ENCODE assay signal across 1 cellular context in the genomic region with DNA sequence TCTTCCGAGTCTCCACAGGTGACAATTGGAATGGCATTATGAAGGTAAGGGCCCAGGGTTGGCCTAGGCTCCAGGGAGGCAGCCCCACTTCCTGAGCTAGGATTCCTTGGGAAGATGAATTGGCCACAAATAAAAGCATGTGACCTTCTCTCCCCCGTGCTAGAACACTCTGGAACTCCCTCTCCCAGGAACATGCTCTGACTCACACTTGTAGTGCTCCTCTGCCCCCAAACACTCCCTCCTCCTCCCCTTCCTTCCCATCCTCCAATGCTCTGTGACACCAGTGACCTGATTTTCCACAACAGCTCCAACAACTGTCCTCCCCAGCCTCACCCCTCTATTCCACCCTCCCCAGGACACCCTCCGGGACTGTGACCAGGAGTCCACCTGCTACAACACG.
A peak's percentile ranks its signal among the peaks of the same experiment; 100 is the strongest.
TF ChIP-seq lines count a peak whose summit lies in the region.

No MANE protein-coding gene starts in this region.

TF ChIP-seq in K562, 482 proteins besides CTCF, POLR2A, EP300 and RAD21 (continued from another document and continues in another):
- TF ChIP-seq CEBPG (CRISPR knock-in tag; IDR thresholded peaks at IDR 0.05), result no peak
- no peak for TF ChIP-seq CEBPG (tag; conservative IDR thresholded peaks at IDR 0.05 in 1 of 2, IDR thresholded peaks at IDR 0.05 in 1 of 2)
- TF ChIP-seq, protein P1, sequence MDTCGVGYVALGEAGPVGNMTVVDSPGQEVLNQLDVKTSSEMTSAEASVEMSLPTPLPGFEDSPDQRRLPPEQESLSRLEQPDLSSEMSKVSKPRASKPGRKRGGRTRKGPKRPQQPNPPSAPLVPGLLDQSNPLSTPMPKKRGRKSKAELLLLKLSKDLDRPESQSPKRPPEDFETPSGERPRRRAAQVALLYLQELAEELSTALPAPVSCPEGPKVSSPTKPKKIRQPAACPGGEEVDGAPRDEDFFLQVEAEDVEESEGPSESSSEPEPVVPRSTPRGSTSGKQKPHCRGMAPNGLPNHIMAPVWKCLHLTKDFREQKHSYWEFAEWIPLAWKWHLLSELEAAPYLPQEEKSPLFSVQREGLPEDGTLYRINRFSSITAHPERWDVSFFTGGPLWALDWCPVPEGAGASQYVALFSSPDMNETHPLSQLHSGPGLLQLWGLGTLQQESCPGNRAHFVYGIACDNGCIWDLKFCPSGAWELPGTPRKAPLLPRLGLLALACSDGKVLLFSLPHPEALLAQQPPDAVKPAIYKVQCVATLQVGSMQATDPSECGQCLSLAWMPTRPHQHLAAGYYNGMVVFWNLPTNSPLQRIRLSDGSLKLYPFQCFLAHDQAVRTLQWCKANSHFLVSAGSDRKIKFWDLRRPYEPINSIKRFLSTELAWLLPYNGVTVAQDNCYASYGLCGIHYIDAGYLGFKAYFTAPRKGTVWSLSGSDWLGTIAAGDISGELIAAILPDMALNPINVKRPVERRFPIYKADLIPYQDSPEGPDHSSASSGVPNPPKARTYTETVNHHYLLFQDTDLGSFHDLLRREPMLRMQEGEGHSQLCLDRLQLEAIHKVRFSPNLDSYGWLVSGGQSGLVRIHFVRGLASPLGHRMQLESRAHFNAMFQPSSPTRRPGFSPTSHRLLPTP (IDR thresholded peaks at IDR 0.05; ENCODE audit: borderline replicate concordance, extremely low read depth, insufficient read length), result no peak
- TF ChIP-seq, protein P2, sequence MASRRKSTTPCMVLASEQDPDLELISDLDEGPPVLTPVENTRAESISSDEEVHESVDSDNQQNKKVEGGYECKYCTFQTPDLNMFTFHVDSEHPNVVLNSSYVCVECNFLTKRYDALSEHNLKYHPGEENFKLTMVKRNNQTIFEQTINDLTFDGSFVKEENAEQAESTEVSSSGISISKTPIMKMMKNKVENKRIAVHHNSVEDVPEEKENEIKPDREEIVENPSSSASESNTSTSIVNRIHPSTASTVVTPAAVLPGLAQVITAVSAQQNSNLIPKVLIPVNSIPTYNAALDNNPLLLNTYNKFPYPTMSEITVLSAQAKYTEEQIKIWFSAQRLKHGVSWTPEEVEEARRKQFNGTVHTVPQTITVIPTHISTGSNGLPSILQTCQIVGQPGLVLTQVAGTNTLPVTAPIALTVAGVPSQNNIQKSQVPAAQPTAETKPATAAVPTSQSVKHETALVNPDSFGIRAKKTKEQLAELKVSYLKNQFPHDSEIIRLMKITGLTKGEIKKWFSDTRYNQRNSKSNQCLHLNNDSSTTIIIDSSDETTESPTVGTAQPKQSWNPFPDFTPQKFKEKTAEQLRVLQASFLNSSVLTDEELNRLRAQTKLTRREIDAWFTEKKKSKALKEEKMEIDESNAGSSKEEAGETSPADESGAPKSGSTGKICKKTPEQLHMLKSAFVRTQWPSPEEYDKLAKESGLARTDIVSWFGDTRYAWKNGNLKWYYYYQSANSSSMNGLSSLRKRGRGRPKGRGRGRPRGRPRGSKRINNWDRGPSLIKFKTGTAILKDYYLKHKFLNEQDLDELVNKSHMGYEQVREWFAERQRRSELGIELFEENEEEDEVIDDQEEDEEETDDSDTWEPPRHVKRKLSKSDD (conservative IDR thresholded peaks at IDR 0.05; ENCODE audit: low read length), result no peak
- TF ChIP-seq TAF7 (tag; IDR thresholded peaks at IDR 0.05), result no peak
- TF ChIP-seq DNMT1 (IDR thresholded peaks at IDR 0.05), result no peak
- TF ChIP-seq DPF2 (IDR thresholded peaks at IDR 0.05), result no peak
- TF ChIP-seq, protein P3, sequence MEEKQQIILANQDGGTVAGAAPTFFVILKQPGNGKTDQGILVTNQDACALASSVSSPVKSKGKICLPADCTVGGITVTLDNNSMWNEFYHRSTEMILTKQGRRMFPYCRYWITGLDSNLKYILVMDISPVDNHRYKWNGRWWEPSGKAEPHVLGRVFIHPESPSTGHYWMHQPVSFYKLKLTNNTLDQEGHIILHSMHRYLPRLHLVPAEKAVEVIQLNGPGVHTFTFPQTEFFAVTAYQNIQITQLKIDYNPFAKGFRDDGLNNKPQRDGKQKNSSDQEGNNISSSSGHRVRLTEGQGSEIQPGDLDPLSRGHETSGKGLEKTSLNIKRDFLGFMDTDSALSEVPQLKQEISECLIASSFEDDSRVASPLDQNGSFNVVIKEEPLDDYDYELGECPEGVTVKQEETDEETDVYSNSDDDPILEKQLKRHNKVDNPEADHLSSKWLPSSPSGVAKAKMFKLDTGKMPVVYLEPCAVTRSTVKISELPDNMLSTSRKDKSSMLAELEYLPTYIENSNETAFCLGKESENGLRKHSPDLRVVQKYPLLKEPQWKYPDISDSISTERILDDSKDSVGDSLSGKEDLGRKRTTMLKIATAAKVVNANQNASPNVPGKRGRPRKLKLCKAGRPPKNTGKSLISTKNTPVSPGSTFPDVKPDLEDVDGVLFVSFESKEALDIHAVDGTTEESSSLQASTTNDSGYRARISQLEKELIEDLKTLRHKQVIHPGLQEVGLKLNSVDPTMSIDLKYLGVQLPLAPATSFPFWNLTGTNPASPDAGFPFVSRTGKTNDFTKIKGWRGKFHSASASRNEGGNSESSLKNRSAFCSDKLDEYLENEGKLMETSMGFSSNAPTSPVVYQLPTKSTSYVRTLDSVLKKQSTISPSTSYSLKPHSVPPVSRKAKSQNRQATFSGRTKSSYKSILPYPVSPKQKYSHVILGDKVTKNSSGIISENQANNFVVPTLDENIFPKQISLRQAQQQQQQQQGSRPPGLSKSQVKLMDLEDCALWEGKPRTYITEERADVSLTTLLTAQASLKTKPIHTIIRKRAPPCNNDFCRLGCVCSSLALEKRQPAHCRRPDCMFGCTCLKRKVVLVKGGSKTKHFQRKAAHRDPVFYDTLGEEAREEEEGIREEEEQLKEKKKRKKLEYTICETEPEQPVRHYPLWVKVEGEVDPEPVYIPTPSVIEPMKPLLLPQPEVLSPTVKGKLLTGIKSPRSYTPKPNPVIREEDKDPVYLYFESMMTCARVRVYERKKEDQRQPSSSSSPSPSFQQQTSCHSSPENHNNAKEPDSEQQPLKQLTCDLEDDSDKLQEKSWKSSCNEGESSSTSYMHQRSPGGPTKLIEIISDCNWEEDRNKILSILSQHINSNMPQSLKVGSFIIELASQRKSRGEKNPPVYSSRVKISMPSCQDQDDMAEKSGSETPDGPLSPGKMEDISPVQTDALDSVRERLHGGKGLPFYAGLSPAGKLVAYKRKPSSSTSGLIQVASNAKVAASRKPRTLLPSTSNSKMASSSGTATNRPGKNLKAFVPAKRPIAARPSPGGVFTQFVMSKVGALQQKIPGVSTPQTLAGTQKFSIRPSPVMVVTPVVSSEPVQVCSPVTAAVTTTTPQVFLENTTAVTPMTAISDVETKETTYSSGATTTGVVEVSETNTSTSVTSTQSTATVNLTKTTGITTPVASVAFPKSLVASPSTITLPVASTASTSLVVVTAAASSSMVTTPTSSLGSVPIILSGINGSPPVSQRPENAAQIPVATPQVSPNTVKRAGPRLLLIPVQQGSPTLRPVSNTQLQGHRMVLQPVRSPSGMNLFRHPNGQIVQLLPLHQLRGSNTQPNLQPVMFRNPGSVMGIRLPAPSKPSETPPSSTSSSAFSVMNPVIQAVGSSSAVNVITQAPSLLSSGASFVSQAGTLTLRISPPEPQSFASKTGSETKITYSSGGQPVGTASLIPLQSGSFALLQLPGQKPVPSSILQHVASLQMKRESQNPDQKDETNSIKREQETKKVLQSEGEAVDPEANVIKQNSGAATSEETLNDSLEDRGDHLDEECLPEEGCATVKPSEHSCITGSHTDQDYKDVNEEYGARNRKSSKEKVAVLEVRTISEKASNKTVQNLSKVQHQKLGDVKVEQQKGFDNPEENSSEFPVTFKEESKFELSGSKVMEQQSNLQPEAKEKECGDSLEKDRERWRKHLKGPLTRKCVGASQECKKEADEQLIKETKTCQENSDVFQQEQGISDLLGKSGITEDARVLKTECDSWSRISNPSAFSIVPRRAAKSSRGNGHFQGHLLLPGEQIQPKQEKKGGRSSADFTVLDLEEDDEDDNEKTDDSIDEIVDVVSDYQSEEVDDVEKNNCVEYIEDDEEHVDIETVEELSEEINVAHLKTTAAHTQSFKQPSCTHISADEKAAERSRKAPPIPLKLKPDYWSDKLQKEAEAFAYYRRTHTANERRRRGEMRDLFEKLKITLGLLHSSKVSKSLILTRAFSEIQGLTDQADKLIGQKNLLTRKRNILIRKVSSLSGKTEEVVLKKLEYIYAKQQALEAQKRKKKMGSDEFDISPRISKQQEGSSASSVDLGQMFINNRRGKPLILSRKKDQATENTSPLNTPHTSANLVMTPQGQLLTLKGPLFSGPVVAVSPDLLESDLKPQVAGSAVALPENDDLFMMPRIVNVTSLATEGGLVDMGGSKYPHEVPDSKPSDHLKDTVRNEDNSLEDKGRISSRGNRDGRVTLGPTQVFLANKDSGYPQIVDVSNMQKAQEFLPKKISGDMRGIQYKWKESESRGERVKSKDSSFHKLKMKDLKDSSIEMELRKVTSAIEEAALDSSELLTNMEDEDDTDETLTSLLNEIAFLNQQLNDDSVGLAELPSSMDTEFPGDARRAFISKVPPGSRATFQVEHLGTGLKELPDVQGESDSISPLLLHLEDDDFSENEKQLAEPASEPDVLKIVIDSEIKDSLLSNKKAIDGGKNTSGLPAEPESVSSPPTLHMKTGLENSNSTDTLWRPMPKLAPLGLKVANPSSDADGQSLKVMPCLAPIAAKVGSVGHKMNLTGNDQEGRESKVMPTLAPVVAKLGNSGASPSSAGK (IDR thresholded peaks at IDR 0.05), result peak; percentile 34; the same call in 1 of the 2 replicates
- TF ChIP-seq HDAC1 (IDR thresholded peaks at IDR 0.05), result peak in 1 of 2 experiments; percentile 35; a peak in 1 of 4 replicates
- TF ChIP-seq, protein P4, sequence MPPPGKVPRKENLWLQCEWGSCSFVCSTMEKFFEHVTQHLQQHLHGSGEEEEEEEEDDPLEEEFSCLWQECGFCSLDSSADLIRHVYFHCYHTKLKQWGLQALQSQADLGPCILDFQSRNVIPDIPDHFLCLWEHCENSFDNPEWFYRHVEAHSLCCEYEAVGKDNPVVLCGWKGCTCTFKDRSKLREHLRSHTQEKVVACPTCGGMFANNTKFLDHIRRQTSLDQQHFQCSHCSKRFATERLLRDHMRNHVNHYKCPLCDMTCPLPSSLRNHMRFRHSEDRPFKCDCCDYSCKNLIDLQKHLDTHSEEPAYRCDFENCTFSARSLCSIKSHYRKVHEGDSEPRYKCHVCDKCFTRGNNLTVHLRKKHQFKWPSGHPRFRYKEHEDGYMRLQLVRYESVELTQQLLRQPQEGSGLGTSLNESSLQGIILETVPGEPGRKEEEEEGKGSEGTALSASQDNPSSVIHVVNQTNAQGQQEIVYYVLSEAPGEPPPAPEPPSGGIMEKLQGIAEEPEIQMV (tag; conservative IDR thresholded peaks at IDR 0.05; ENCODE audit: low read depth), result no peak
- no peak for TF ChIP-seq NR2C1 (IDR thresholded peaks at IDR 0.05)
- TF ChIP-seq NR2C1 (tag; IDR thresholded peaks at IDR 0.05), result no peak
- TF ChIP-seq ZNF583 (CRISPR knock-in tag; IDR thresholded peaks at IDR 0.05), result no peak
- TF ChIP-seq FIP1L1 (IDR thresholded peaks at IDR 0.05; ENCODE audit: low read depth, low read length, poor library complexity, severe bottlenecking), result no peak
- TF ChIP-seq MIER1 (IDR thresholded peaks at IDR 0.05; ENCODE audit: low read depth), result no peak
- TF ChIP-seq ZNF217 (CRISPR knock-in tag; IDR thresholded peaks at IDR 0.05), result no peak
- TF ChIP-seq, protein P5, sequence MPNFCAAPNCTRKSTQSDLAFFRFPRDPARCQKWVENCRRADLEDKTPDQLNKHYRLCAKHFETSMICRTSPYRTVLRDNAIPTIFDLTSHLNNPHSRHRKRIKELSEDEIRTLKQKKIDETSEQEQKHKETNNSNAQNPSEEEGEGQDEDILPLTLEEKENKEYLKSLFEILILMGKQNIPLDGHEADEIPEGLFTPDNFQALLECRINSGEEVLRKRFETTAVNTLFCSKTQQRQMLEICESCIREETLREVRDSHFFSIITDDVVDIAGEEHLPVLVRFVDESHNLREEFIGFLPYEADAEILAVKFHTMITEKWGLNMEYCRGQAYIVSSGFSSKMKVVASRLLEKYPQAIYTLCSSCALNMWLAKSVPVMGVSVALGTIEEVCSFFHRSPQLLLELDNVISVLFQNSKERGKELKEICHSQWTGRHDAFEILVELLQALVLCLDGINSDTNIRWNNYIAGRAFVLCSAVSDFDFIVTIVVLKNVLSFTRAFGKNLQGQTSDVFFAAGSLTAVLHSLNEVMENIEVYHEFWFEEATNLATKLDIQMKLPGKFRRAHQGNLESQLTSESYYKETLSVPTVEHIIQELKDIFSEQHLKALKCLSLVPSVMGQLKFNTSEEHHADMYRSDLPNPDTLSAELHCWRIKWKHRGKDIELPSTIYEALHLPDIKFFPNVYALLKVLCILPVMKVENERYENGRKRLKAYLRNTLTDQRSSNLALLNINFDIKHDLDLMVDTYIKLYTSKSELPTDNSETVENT (CRISPR knock-in tag; IDR thresholded peaks at IDR 0.05), result no peak
- TF ChIP-seq, protein P6, sequence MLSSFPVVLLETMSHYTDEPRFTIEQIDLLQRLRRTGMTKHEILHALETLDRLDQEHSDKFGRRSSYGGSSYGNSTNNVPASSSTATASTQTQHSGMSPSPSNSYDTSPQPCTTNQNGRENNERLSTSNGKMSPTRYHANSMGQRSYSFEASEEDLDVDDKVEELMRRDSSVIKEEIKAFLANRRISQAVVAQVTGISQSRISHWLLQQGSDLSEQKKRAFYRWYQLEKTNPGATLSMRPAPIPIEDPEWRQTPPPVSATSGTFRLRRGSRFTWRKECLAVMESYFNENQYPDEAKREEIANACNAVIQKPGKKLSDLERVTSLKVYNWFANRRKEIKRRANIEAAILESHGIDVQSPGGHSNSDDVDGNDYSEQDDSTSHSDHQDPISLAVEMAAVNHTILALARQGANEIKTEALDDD (IDR thresholded peaks at IDR 0.05), result no peak
- TF ChIP-seq, protein P7, sequence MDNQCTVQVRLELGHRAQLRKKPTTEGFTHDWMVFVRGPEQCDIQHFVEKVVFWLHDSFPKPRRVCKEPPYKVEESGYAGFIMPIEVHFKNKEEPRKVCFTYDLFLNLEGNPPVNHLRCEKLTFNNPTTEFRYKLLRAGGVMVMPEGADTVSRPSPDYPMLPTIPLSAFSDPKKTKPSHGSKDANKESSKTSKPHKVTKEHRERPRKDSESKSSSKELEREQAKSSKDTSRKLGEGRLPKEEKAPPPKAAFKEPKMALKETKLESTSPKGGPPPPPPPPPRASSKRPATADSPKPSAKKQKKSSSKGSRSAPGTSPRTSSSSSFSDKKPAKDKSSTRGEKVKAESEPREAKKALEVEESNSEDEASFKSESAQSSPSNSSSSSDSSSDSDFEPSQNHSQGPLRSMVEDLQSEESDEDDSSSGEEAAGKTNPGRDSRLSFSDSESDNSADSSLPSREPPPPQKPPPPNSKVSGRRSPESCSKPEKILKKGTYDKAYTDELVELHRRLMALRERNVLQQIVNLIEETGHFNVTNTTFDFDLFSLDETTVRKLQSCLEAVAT (IDR thresholded peaks at IDR 0.05), result no peak
- TF ChIP-seq TCF7 (IDR thresholded peaks at IDR 0.05; ENCODE audit: borderline replicate concordance), result no peak
- TF ChIP-seq, protein P8, sequence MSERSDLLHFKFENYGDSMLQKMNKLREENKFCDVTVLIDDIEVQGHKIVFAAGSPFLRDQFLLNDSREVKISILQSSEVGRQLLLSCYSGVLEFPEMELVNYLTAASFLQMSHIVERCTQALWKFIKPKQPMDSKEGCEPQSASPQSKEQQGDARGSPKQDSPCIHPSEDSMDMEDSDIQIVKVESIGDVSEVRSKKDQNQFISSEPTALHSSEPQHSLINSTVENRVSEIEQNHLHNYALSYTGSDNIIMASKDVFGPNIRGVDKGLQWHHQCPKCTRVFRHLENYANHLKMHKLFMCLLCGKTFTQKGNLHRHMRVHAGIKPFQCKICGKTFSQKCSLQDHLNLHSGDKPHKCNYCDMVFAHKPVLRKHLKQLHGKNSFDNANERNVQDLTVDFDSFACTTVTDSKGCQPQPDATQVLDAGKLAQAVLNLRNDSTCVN (CRISPR knock-in tag; IDR thresholded peaks at IDR 0.05), result no peak
